In genomic region chr6:24052632-24053031, GRCh38 we compare ENCODE assay signal across 17 cellular contexts.
"Had no signal": no experiment of that assay in that cellular context is flagged by ENCODE, and none has a peak within 500 bp of the region (broad histone marks: within the 10 kb centered on the region; RNA-seq: fewer than 3 reads in every experiment).

No MANE protein-coding gene starts in this region.

- H3K4me3 ChIP-seq: breast epithelium, gastrocnemius medialis, heart right ventricle, sigmoid colon, spleen, tibial nerve had no signal

- H3K4me1 ChIP-seq: breast epithelium, gastrocnemius medialis, sigmoid colon, spleen had no signal

- H3K27ac Mint-ChIP-seq: activated naive CD8-positive, alpha-beta T cell treated with anti-CD3 and anti-CD28 coated beads, Interleukin-2, amount 10 ng/mL, durations not matched to agents 7 days and 5 days; dendritic cell treated with granulocyte-macrophage colony-stimulating factor and Interleukin-4, amounts not matched to agents 40 ng/mL and 50 ng/mL, for 4 days; naive thymus-derived CD8-positive, alpha-beta T cell; progenitor cell of endocrine pancreas had no signal

- H3K36me3 ChIP-seq: breast epithelium, gastrocnemius medialis, heart right ventricle, sigmoid colon, spleen, tibial nerve had no signal

- H3K27me3 ChIP-seq: breast epithelium, gastrocnemius medialis, heart right ventricle, sigmoid colon, spleen, tibial nerve had no signal

- H3K9me3 ChIP-seq: breast epithelium, gastrocnemius medialis, heart right ventricle, sigmoid colon, spleen, tibial nerve had no signal

- ATAC-seq: gastrocnemius medialis; naive thymus-derived CD8-positive, alpha-beta T cell had no signal

- H3K36me3 Mint-ChIP-seq: activated naive CD8-positive, alpha-beta T cell treated with anti-CD3 and anti-CD28 coated beads, Interleukin-2, amount 10 ng/mL, durations not matched to agents 7 days and 5 days; naive thymus-derived CD8-positive, alpha-beta T cell had no signal

- FAIRE-seq: islet of Langerhans had no signal

- DNase-seq: activated CD4-positive, alpha-beta T cell treated with anti-CD3 and anti-CD28 coated beads, Interleukin-2, amount 50 U/mL, for 1 hour; activated CD4-positive, CD25-positive, alpha-beta regulatory T cell; activated CD8-positive, alpha-beta memory T cell treated with anti-CD3 and anti-CD28 coated beads for 24 hours; activated naive CD4-positive, alpha-beta T cell; activated naive CD8-positive, alpha-beta T cell treated with anti-CD3 and anti-CD28 coated beads, Interleukin-2, amount 10 ng/mL, durations not matched to agents 7 days and 5 days; activated T-cell treated with anti-CD3 and anti-CD28 coated beads for 4 hours; gastrocnemius medialis; heart right ventricle; mammary epithelial cell; naive thymus-derived CD8-positive, alpha-beta T cell; sigmoid colon; spleen had no signal

- H3K4me1 Mint-ChIP-seq: activated naive CD8-positive, alpha-beta T cell treated with anti-CD3 and anti-CD28 coated beads, Interleukin-2, amount 10 ng/mL, durations not matched to agents 7 days and 5 days; naive thymus-derived CD8-positive, alpha-beta T cell had no signal

- H3K27ac ChIP-seq: breast epithelium, gastrocnemius medialis, heart right ventricle, sigmoid colon, spleen, tibial nerve had no signal

- H3K27me3 Mint-ChIP-seq: activated naive CD8-positive, alpha-beta T cell treated with anti-CD3 and anti-CD28 coated beads, Interleukin-2, amount 10 ng/mL, durations not matched to agents 7 days and 5 days; dendritic cell treated with granulocyte-macrophage colony-stimulating factor and Interleukin-4, amounts not matched to agents 40 ng/mL and 50 ng/mL, for 4 days; progenitor cell of endocrine pancreas had no signal

- H3K4me3 Mint-ChIP-seq: activated naive CD8-positive, alpha-beta T cell treated with anti-CD3 and anti-CD28 coated beads, Interleukin-2, amount 10 ng/mL, durations not matched to agents 7 days and 5 days; dendritic cell treated with granulocyte-macrophage colony-stimulating factor and Interleukin-4, amounts not matched to agents 40 ng/mL and 50 ng/mL, for 4 days; naive thymus-derived CD8-positive, alpha-beta T cell had no signal
